Comparison of ENCODE assay signal across 1 cellular context in genomic region chr1:183550915-183551314, GRCh38.
TF ChIP-seq lines count a peak whose summit lies in the region.

No MANE protein-coding gene starts in this region.

TF ChIP-seq in K562, 482 proteins besides CTCF, POLR2A, EP300 and RAD21:
- TF ChIP-seq, protein P1, sequence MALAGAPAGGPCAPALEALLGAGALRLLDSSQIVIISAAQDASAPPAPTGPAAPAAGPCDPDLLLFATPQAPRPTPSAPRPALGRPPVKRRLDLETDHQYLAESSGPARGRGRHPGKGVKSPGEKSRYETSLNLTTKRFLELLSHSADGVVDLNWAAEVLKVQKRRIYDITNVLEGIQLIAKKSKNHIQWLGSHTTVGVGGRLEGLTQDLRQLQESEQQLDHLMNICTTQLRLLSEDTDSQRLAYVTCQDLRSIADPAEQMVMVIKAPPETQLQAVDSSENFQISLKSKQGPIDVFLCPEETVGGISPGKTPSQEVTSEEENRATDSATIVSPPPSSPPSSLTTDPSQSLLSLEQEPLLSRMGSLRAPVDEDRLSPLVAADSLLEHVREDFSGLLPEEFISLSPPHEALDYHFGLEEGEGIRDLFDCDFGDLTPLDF (CRISPR knock-in tag; IDR thresholded peaks at IDR 0.05): no peak
- TF ChIP-seq NFIX (CRISPR knock-in tag; IDR thresholded peaks at IDR 0.05; ENCODE audit: low read depth): peak; percentile 49
- TF ChIP-seq IFI16 (CRISPR knock-in tag; IDR thresholded peaks at IDR 0.05): no peak
- TF ChIP-seq TCF7 (IDR thresholded peaks at IDR 0.05; ENCODE audit: borderline replicate concordance): no peak
- no peak for TF ChIP-seq CBFA2T3 (IDR thresholded peaks at IDR 0.05)
- TF ChIP-seq NFIC (IDR thresholded peaks at IDR 0.05): peak; percentile 84
- TF ChIP-seq ZNF232 (CRISPR knock-in tag; IDR thresholded peaks at IDR 0.05): no peak
- no peak for TF ChIP-seq PHB (CRISPR knock-in tag; IDR thresholded peaks at IDR 0.05)
- no peak for TF ChIP-seq ZNF165 (CRISPR knock-in tag; IDR thresholded peaks at IDR 0.05; ENCODE audit: borderline replicate concordance)
- no peak for TF ChIP-seq POLR2G (IDR thresholded peaks at IDR 0.05; ENCODE audit: low read depth, low read length)
- no peak for TF ChIP-seq ZBED1 (IDR thresholded peaks at IDR 0.05)
- TF ChIP-seq CXXC5 (CRISPR knock-in tag; IDR thresholded peaks at IDR 0.05): no peak
- TF ChIP-seq ZNF197 (CRISPR knock-in tag; IDR thresholded peaks at IDR 0.05; ENCODE audit: low read depth): no peak
- no peak for TF ChIP-seq SREBF1 (IDR thresholded peaks at IDR 0.05; ENCODE audit: borderline replicate concordance, low read depth, low read length)
- TF ChIP-seq SRSF3 (IDR thresholded peaks at IDR 0.05; ENCODE audit: insufficient read depth, low read length): no peak
- no peak for TF ChIP-seq HBP1 (CRISPR knock-in tag; IDR thresholded peaks at IDR 0.05)
- TF ChIP-seq EWSR1 (IDR thresholded peaks at IDR 0.05; ENCODE audit: borderline replicate concordance, low read depth, partially characterized antibody): no peak
TF ChIP-seq in K562: peak in this region for 2.
